21 cellular contexts compared by ENCODE assay signal in the genomic region with DNA sequence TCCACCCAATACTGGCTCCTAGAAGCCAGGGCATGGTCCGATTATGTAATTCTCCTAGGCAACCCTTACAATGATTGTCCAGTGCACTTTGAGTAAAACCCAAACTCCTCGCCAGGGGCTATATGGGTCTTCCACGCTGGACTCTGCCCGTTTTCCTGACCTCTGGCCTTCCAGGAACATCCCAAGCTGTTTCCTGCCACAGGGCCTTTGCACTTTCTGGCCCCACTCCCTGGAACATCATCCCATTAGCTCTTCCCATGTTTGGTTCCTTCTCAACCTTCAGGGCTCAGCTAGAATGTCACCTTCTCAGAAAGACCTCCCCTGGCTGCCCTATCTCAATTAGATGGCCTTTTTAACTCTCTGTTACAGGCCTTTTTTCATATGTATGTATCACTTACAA.
DNase-seq lines count a peak whose midpoint lies in the region; ATAC-seq and TF ChIP-seq lines count a peak whose summit lies in the region.
"Had no signal": no experiment of that assay in that cellular context is flagged by ENCODE, and none has a peak within 500 bp of the region (broad histone marks: within the 10 kb centered on the region; RNA-seq: fewer than 3 reads in every experiment).

No MANE protein-coding gene starts in this region.

- H3K4me1 Mint-ChIP-seq in natural killer cell treated with Interleukin-12 subunit alpha and Interleukin-12 subunit beta and Interleukin-15 and Interleukin-18, amount 100 ng/mL, for 72 hours (ENCODE audit: low read depth in 2 of 2), result peaks cover 15 to 16% of the 10 kb centered on the region in 2 donors
- H3K4me1 Mint-ChIP-seq in natural killer cell, result peaks cover 13 to 15% of the 10 kb centered on the region in 2 donors
- H3K4me1 Mint-ChIP-seq in glutamatergic neuron (ENCODE audit: low read depth, unreplicated experiment), result peaks cover 35% of the 10 kb centered on the region

- H3K23ac ChIP-seq in IMR-90 (ENCODE audit: low read depth, low read length), result no peak overlapping the region

- H3K36me3 Mint-ChIP-seq in natural killer cell treated with Interleukin-12 subunit alpha and Interleukin-12 subunit beta and Interleukin-15 and Interleukin-18, amount 100 ng/mL, for 72 hours, result no peaks in the 10 kb centered on the region
- H3K36me3 Mint-ChIP-seq in natural killer cell, result no peaks in the 10 kb centered on the region
- no peaks in the 10 kb centered on the region for H3K36me3 Mint-ChIP-seq in glutamatergic neuron (ENCODE audit: unreplicated experiment)

- H2BK5ac ChIP-seq in IMR-90 (ENCODE audit: low read depth, low read length, poor library complexity, severe bottlenecking), result no peak overlapping the region

- 94% methylated on average over 4 of the region's 4 CpGs; no CpG with 5 or more reads in 1 of the 2 experiments for WGBS in IMR-90 (ENCODE audit: extremely low coverage in 2 of 2, insufficient read length in 1 of 2), 2 experiments

- in situ Hi-C loops in IMR-90 (cut with MboI; ENCODE audit: low sequenced_read_pairs), result no loop called here

- peaks cover 0 to 7% of the 10 kb centered on the region in 2 experiments; a peak in 1 of 4 replicates for H3K79me1 ChIP-seq in IMR-90 (ENCODE audit: low read depth in 1 of 2, low read length in 2 of 2)

- no peak overlapping the region for H3K18ac ChIP-seq in IMR-90 (ENCODE audit: low read depth, low read length)

- no peak for DNase-seq in natural killer cell treated with Interleukin-12 subunit alpha and Interleukin-12 subunit beta and Interleukin-15 and Interleukin-18, amount 100 ng/mL, for 72 hours (ENCODE audit: low spot score)
- DNase-seq in natural killer cell (no peak), IMR-90 (no peak), glutamatergic neuron (no peak), A172 (ENCODE audit: low spot score) (no peak)
- no peak for DNase-seq in stimulated activated CD4-positive, alpha-beta T cell treated with anti-CD3 and anti-CD28 coated beads, Interleukin-12 subunit alpha, Interleukin-12 subunit beta, amount 100 ng/mL, for 4 hours
- DNase-seq: ACHN, BE2C, Calu3, DMS79 treated with DMSO at 0.1 percent for 48 hours, GF-D8, NCI-H1092, NCI-H1417 treated with DMSO at 0.1 percent for 48 hours, NCI-H1694 treated with DMSO at 0.1 percent for 48 hours, NCI-H2081, NCI-H2227 treated with DMSO at 0.1 percent for 48 hours, NCI-H526 treated with DMSO at 0.1 percent for 48 hours, SHP77 had no signal

- ATAC-seq in natural killer cell treated with Interleukin-12 subunit alpha and Interleukin-12 subunit beta and Interleukin-15 and Interleukin-18, amount 100 ng/mL, for 72 hours, result no peak
- ATAC-seq in natural killer cell, result no peak
- ATAC-seq in IMR-90 (ENCODE audit: low read depth), result no peak
- no peak for ATAC-seq in GM18907 (IDR thresholded peaks at IDR 0.05; ENCODE audit: unreplicated experiment)

- no peaks in the 10 kb centered on the region for H3K27me3 ChIP-seq in IMR-90 (ENCODE audit: control insufficient read depth, insufficient read depth, low read length)
- H3K27me3 ChIP-seq: BE2C had no signal

- H3K56ac ChIP-seq in IMR-90 (ENCODE audit: extremely low read depth, insufficient read depth, low read length), result no peak overlapping the region

- BruUV-seq in IMR-90 (replicated peaks; lab: Mats Ljungman, UMichigan), result no TSS peak

- no peak overlapping the region for H3K27ac ChIP-seq in IMR-90 (ENCODE audit: insufficient read depth, low read length)

- no peak overlapping the region for H3K4me2 ChIP-seq in IMR-90 (ENCODE audit: low read depth, low read length)

- CTCF ChIA-PET in IMR-90 (lab: Yijun Ruan, JAX), result no interaction called here

- H3K4ac ChIP-seq in IMR-90 (ENCODE audit: low read depth, low read length), result no peak overlapping the region

- H4K91ac ChIP-seq in IMR-90 (ENCODE audit: insufficient read depth, low read depth, low read length), result no peak overlapping the region

- H2AFZ ChIP-seq in IMR-90 (replicated peaks; ENCODE audit: low read length, poor library complexity), result no peak overlapping the region

- intact Hi-C loops in natural killer cell (cut with micrococcal nuclease), result no loop called here
- intact Hi-C loops in IMR-90 (cut with micrococcal nuclease), result no loop called here

- no peak for TF ChIP-seq RAD21 in IMR-90 (IDR thresholded peaks at IDR 0.05; ENCODE audit: low read length)

- no peak overlapping the region for H2BK120ac ChIP-seq in IMR-90 (ENCODE audit: low read depth, low read length)

- POLR2A ChIA-PET in IMR-90 (lab: Charles Lee; ENCODE audit: unreplicated experiment), result no interaction called here

- H2BK20ac ChIP-seq in IMR-90 (ENCODE audit: low read depth, low read length), result no peak overlapping the region

- dilution Hi-C loops in IMR-90 (cut with HindIII; ENCODE audit: low sequenced_read_pairs, unreplicated experiment), result no loop called here

- 0 out of 3 replicates have a peak overlapping the region, but pooled peaks have one; percentile 19 for H2BK15ac ChIP-seq in IMR-90 (ENCODE audit: low read depth, low read length)

- peaks cover 26% of the 10 kb centered on the region for H3K4me1 ChIP-seq in IMR-90 (ENCODE audit: control insufficient read depth, insufficient read depth, low read length)

- H3K9me3 ChIP-seq in IMR-90 (ENCODE audit: control insufficient read depth, insufficient read depth, low read length), result no peaks in the 10 kb centered on the region
- H3K9me3 ChIP-seq: BE2C had no signal

- no peak overlapping the region for H3K9ac ChIP-seq in IMR-90 (ENCODE audit: low read depth, low read length)

- TF ChIP-seq POLR2A in IMR-90 (IDR thresholded peaks at IDR 0.05; ENCODE audit: low read depth, low read length), result no peak

- peaks cover 19% of the 10 kb centered on the region for H3K9me1 ChIP-seq in IMR-90 (ENCODE audit: insufficient read depth, low read length)

- peak overlapping the region; percentile 21 to 71 for H3K27ac Mint-ChIP-seq in natural killer cell treated with Interleukin-12 subunit alpha and Interleukin-12 subunit beta and Interleukin-15 and Interleukin-18, amount 100 ng/mL, for 72 hours
- H3K27ac Mint-ChIP-seq in natural killer cell, result no peak overlapping the region
- peak overlapping the region; percentile 43 for H3K27ac Mint-ChIP-seq in glutamatergic neuron (ENCODE audit: unreplicated experiment)

- H4K20me1 ChIP-seq in IMR-90 (ENCODE audit: insufficient read depth, low read length), result no peaks in the 10 kb centered on the region

- no peak overlapping the region for H3K4me3 Mint-ChIP-seq in natural killer cell treated with Interleukin-12 subunit alpha and Interleukin-12 subunit beta and Interleukin-15 and Interleukin-18, amount 100 ng/mL, for 72 hours
- no peak overlapping the region for H3K4me3 Mint-ChIP-seq in natural killer cell
- no peak overlapping the region for H3K4me3 Mint-ChIP-seq in glutamatergic neuron (ENCODE audit: unreplicated experiment)
- H3K4me3 Mint-ChIP-seq: CD14-positive monocyte, IgD-negative memory B cell had no signal

- H4K8ac ChIP-seq in IMR-90 (ENCODE audit: low read depth in 2 of 2, low read length in 2 of 2), result no peak overlapping the region

- H3K27me3 Mint-ChIP-seq in natural killer cell treated with Interleukin-12 subunit alpha and Interleukin-12 subunit beta and Interleukin-15 and Interleukin-18, amount 100 ng/mL, for 72 hours, result no peaks in the 10 kb centered on the region
- H3K27me3 Mint-ChIP-seq in natural killer cell (ENCODE audit: low read depth in 2 of 2) (peaks cover 0 to 2% of the 10 kb centered on the region in 2 donors), glutamatergic neuron (ENCODE audit: unreplicated experiment) (peaks cover 14% of the 10 kb centered on the region)
- H3K27me3 Mint-ChIP-seq: IgD-negative memory B cell had no signal

- TF ChIP-seq CTCF in natural killer cell (IDR thresholded peaks at IDR 0.05), result no peak
- TF ChIP-seq CTCF in IMR-90 (conservative IDR thresholded peaks at IDR 0.05; ENCODE audit: low read depth, low read length), result no peak
- no peak for TF ChIP-seq CTCF in glutamatergic neuron (IDR thresholded peaks at IDR 0.05; ENCODE audit: partially characterized antibody, unreplicated experiment)

- H3K36me3 ChIP-seq in IMR-90 (ENCODE audit: control insufficient read depth, insufficient read depth, low read length), result no peaks in the 10 kb centered on the region
- H3K36me3 ChIP-seq: BE2C had no signal

- peak overlapping the region; percentile 81 for H2AK9ac ChIP-seq in IMR-90 (replicated peaks; ENCODE audit: low read depth, low read length, poor library complexity)

- no peaks in the 10 kb centered on the region for H3K9me3 Mint-ChIP-seq in natural killer cell treated with Interleukin-12 subunit alpha and Interleukin-12 subunit beta and Interleukin-15 and Interleukin-18, amount 100 ng/mL, for 72 hours
- H3K9me3 Mint-ChIP-seq in natural killer cell, result no peaks in the 10 kb centered on the region
- peaks cover 20% of the 10 kb centered on the region for H3K9me3 Mint-ChIP-seq in glutamatergic neuron (ENCODE audit: unreplicated experiment)
- H3K9me3 Mint-ChIP-seq: CD14-positive monocyte, IgD-negative memory B cell had no signal

- no peak overlapping the region for H4K5ac ChIP-seq in IMR-90 (ENCODE audit: low read depth, low read length)

- no peak overlapping the region for H3K14ac ChIP-seq in IMR-90 (replicated peaks; ENCODE audit: low read depth, low read length)

- 0 out of 2 replicates have a peak overlapping the region, but pooled peaks have one; percentile 16 for H2AK5ac ChIP-seq in IMR-90 (ENCODE audit: low read depth, low read length)

- no peak overlapping the region for H3K4me3 ChIP-seq in IMR-90 (ENCODE audit: insufficient read depth, low read depth, low read length)

TF ChIP-seq in IMR-90, 13 proteins besides CTCF, POLR2A, EP300 and RAD21:
- TF ChIP-seq MAFK (IDR thresholded peaks at IDR 0.05; ENCODE audit: low read depth, low read length) (no peak), NFE2L2 (IDR thresholded peaks at IDR 0.05; ENCODE audit: low read depth, low read length) (no peak), MXI1 (IDR thresholded peaks at IDR 0.05; ENCODE audit: borderline replicate concordance, low read depth, low read length) (no peak), CHD1 (IDR thresholded peaks at IDR 0.05; ENCODE audit: low read depth, low read length) (no peak)

Comparison
In these comparisons a context has a peak if more than half of its experiments do, and no peak if none do; other contexts are left out.
1. H3K27ac Mint-ChIP-seq: peak in natural killer cell treated with Interleukin-12 subunit alpha and Interleukin-12 subunit beta and Interleukin-15 and Interleukin-18, amount 100 ng/mL, for 72 hours (2 of 2) and glutamatergic neuron (single experiment); none in natural killer cell (0 of 2).